9 cellular contexts compared by ENCODE assay signal in genomic region chr6:27667651-27668441, GRCh38.
DNase-seq lines count a peak whose midpoint lies in the region; ATAC-seq and TF ChIP-seq lines count a peak whose summit lies in the region.
"Had no signal": no experiment of that assay in that cellular context is flagged by ENCODE, and none has a peak within 500 bp of the region (broad histone marks: within the 10 kb centered on the region; RNA-seq: fewer than 3 reads in every experiment).

No MANE protein-coding gene starts in this region.

- H3K4me1 ChIP-seq in upper lobe of right lung = no peaks in the 10 kb centered on the region

- no peak overlapping the region for H3K27ac ChIP-seq in upper lobe of right lung

- no peaks in the 10 kb centered on the region for H3K27me3 ChIP-seq in MG63
- peaks cover 85% of the 10 kb centered on the region for H3K27me3 ChIP-seq in upper lobe of right lung

- H3K4me3 ChIP-seq in MG63 (peak overlapping the region; percentile 51), upper lobe of right lung (no peak overlapping the region)

- peaks cover 24% of the 10 kb centered on the region for H3K9me3 Mint-ChIP-seq in activated naive CD8-positive, alpha-beta T cell treated with anti-CD3 and anti-CD28 coated beads, Interleukin-2, amount 50 U/mL, for 24 hours
- no peaks in the 10 kb centered on the region for H3K9me3 Mint-ChIP-seq in mesothelial cell of epicardium

- H3K4me3 Mint-ChIP-seq in activated naive CD8-positive, alpha-beta T cell treated with anti-CD3 and anti-CD28 coated beads, Interleukin-2, amount 50 U/mL, for 24 hours = peak overlapping the region; percentile 75
- H3K4me3 Mint-ChIP-seq in mesothelial cell of epicardium = peak overlapping the region; percentile 74

- no peak for ATAC-seq in activated naive CD8-positive, alpha-beta T cell treated with anti-CD3 and anti-CD28 coated beads, Interleukin-2, amount 50 U/mL, for 24 hours
- ATAC-seq in upper lobe of right lung = no peak
- ATAC-seq in HG02759 (IDR thresholded peaks at IDR 0.05; ENCODE audit: unreplicated experiment) = no peak

- TF ChIP-seq CTCF in mesothelial cell of epicardium (IDR thresholded peaks at IDR 0.05; ENCODE audit: unreplicated experiment) (no peak), upper lobe of right lung (IDR thresholded peaks at IDR 0.05) (no peak)

- intact Hi-C loops in upper lobe of right lung (cut with DNase I) = no loop called here

- H3K9me3 ChIP-seq in MG63 (no peaks in the 10 kb centered on the region), upper lobe of right lung (no peaks in the 10 kb centered on the region)

- H3K27ac Mint-ChIP-seq in activated naive CD8-positive, alpha-beta T cell treated with anti-CD3 and anti-CD28 coated beads, Interleukin-2, amount 50 U/mL, for 24 hours = peak overlapping the region; percentile 89
- peak overlapping the region; percentile 28 for H3K27ac Mint-ChIP-seq in mesothelial cell of epicardium

- peaks cover 43% of the 10 kb centered on the region for H3K4me1 Mint-ChIP-seq in activated naive CD8-positive, alpha-beta T cell treated with anti-CD3 and anti-CD28 coated beads, Interleukin-2, amount 50 U/mL, for 24 hours
- H3K4me1 Mint-ChIP-seq in mesothelial cell of epicardium = peaks cover 50% of the 10 kb centered on the region

- peaks cover 11% of the 10 kb centered on the region for H3K36me3 Mint-ChIP-seq in activated naive CD8-positive, alpha-beta T cell treated with anti-CD3 and anti-CD28 coated beads, Interleukin-2, amount 50 U/mL, for 24 hours (ENCODE audit: low read depth)
- no peaks in the 10 kb centered on the region for H3K36me3 Mint-ChIP-seq in mesothelial cell of epicardium

- peaks cover 84% of the 10 kb centered on the region for H3K27me3 Mint-ChIP-seq in activated naive CD8-positive, alpha-beta T cell treated with anti-CD3 and anti-CD28 coated beads, Interleukin-2, amount 50 U/mL, for 24 hours
- H3K27me3 Mint-ChIP-seq in mesothelial cell of epicardium (ENCODE audit: low read depth) = peaks cover 56% of the 10 kb centered on the region

- H3K36me3 ChIP-seq in MG63 (no peaks in the 10 kb centered on the region), upper lobe of right lung (no peaks in the 10 kb centered on the region)

- DNase-seq in Daoy (ENCODE audit: low read depth) = peak; percentile 42
- peak; percentile 38 for DNase-seq in MG63
- no peak for DNase-seq in activated naive CD8-positive, alpha-beta T cell treated with anti-CD3 and anti-CD28 coated beads, Interleukin-2, amount 50 U/mL, for 24 hours
- no peak for DNase-seq in mesothelial cell of epicardium (ENCODE audit: low spot score in 2 of 2, unreplicated experiment in 2 of 2)
- no peak for DNase-seq in stimulated activated naive CD4-positive, alpha-beta T cell treated with Interleukin-2 at 50 U/mL for 16 hours (lab: John Stamatoyannopoulos, UW)
- DNase-seq in upper lobe of right lung = no peak
- DNase-seq in dedifferentiated amniotic fluid mesenchymal stem cell (ENCODE audit: extremely low spot score) = no peak
- DNase-seq: activated effector memory CD4-positive, alpha-beta T cell treated with Interleukin-2 at 50 U/mL for 16 hours had no signal

Comparison
In these comparisons a context has a peak if more than half of its experiments do, and no peak if none do; other contexts are left out.
1. DNase-seq: peak in Daoy (single experiment) and MG63 (single experiment); none in activated naive CD8-positive, alpha-beta T cell treated with anti-CD3 and anti-CD28 coated beads, Interleukin-2, amount 50 U/mL, for 24 hours (single experiment), mesothelial cell of epicardium (0 of 2), stimulated activated naive CD4-positive, alpha-beta T cell treated with Interleukin-2 at 50 U/mL for 16 hours (single experiment), upper lobe of right lung (single experiment) and dedifferentiated amniotic fluid mesenchymal stem cell (single experiment).